ENCODE assay signal across 10 cellular contexts in the genomic region with DNA sequence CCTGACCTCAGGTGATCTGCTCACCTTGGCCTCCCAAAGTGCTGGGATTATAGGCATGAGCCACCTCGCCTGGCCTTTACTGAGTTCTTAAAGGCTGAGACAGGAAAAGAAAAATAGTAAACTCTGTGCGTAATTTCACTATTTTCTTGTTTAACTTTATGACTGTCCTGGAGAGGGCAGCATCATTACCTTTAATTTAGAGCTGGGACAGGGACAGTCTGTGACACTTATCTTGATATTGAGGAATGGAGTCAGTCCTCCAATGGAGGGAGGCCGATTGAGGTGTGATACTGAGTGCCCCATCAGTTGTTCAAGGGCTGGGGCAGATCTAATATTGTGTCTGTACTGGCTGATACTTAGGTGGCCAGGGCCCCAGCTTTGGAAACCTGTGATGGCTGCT. TPM values are rescaled to one million over a fixed set of nuclear protein-coding genes. Genes with fewer than 3 reads are reported as not detected.
DNase-seq lines count a peak whose midpoint lies in the region; ATAC-seq, FAIRE-seq and TF ChIP-seq lines count a peak whose summit lies in the region.
"Had no signal": no experiment of that assay in that cellular context is flagged by ENCODE, and none has a peak within 500 bp of the region (broad histone marks: within the 10 kb centered on the region; RNA-seq: fewer than 3 reads in every experiment).

No MANE protein-coding gene starts in this region.

- H3K9me3 Mint-ChIP-seq in HFFc6 (no peaks in the 10 kb centered on the region), naive B cell (peaks cover 0 to 2% (median 0%) of the 10 kb centered on the region in 7 donors)
- no peaks in the 10 kb centered on the region for H3K9me3 Mint-ChIP-seq in activated T-helper 17 cell treated with anti-CD3 and anti-CD28 coated beads, Interleukin-2, amount 50 U/mL, for 72 hours

- TF ChIP-seq CTCF in D721Med (IDR thresholded peaks at IDR 0.05; ENCODE audit: insufficient read depth, missing control alignments) (peak; percentile 20), HFFc6 (IDR thresholded peaks at IDR 0.05) (peak; percentile 31; the same call in 1 of the 2 replicates), right atrium auricular region (IDR thresholded peaks at IDR 0.05) (peak in 1 of 2 donors; percentile 13)

- H3K4me1 Mint-ChIP-seq in HFFc6 (ENCODE audit: low read depth): no peaks in the 10 kb centered on the region
- peaks cover 22% of the 10 kb centered on the region for H3K4me1 Mint-ChIP-seq in activated T-helper 17 cell treated with anti-CD3 and anti-CD28 coated beads, Interleukin-2, amount 50 U/mL, for 72 hours
- H3K4me1 Mint-ChIP-seq in naive B cell: peaks cover 26 to 47% (median 43%) of the 10 kb centered on the region in 3 donors

- no peaks in the 10 kb centered on the region for H3K4me1 ChIP-seq in right atrium auricular region
- H3K4me1 ChIP-seq: left ventricle myocardium inferior had no signal

- no peak overlapping the region for H3K4me3 ChIP-seq in right atrium auricular region
- H3K4me3 ChIP-seq: left ventricle myocardium inferior had no signal

- DNase-seq in D721Med (ENCODE audit: insufficient read length, low spot score) (no peak), HFFc6 (no peak), naive B cell (peak; percentile 17), NCI-H187 (lab: John Stamatoyannopoulos, UW) (no peak), right atrium auricular region (ENCODE audit: low spot score) (no peak), kidney tubule cell (ENCODE audit: low spot score) (no peak)
- DNase-seq: left ventricle myocardium inferior; stimulated activated CD4-positive, alpha-beta T cell treated with anti-CD3 and anti-CD28 coated beads, Interleukin-15, amount 100 ng/mL, for 24 hours had no signal

- no peak overlapping the region for H3K27ac Mint-ChIP-seq in HFFc6
- H3K27ac Mint-ChIP-seq in activated T-helper 17 cell treated with anti-CD3 and anti-CD28 coated beads, Interleukin-2, amount 50 U/mL, for 72 hours: peak overlapping the region; percentile 83
- H3K27ac Mint-ChIP-seq in naive B cell: peak overlapping the region in 1 of 6 donors; percentile 90

- H3K36me3 ChIP-seq in right atrium auricular region: no peaks in the 10 kb centered on the region
- H3K36me3 ChIP-seq: left ventricle myocardium inferior had no signal

- H3K4me3 Mint-ChIP-seq in HFFc6 (no peak overlapping the region), naive B cell (peak overlapping the region in 1 of 8 donors; percentile 40)
- H3K4me3 Mint-ChIP-seq in activated T-helper 17 cell treated with anti-CD3 and anti-CD28 coated beads, Interleukin-2, amount 50 U/mL, for 72 hours: peak overlapping the region; percentile 59

- H3K27ac ChIP-seq in right atrium auricular region: no peak overlapping the region
- H3K27ac ChIP-seq: left ventricle myocardium inferior had no signal

- FAIRE-seq in D721Med (lab: Jason Lieb, UNC): no peak

- no peaks in the 10 kb centered on the region for H3K27me3 ChIP-seq in right atrium auricular region

- ATAC-seq in activated T-helper 17 cell treated with anti-CD3 and anti-CD28 coated beads, Interleukin-2, amount 50 U/mL, for 72 hours (replicated peaks): peak; percentile 63
- no peak for ATAC-seq in naive B cell (ENCODE audit: low read depth in 2 of 2)
- ATAC-seq in GM21360 (IDR thresholded peaks at IDR 0.05; ENCODE audit: unreplicated experiment): no peak

- H3K27me3 Mint-ChIP-seq in HFFc6 (ENCODE audit: insufficient read depth): peaks cover 9% of the 10 kb centered on the region
- H3K27me3 Mint-ChIP-seq in activated T-helper 17 cell treated with anti-CD3 and anti-CD28 coated beads, Interleukin-2, amount 50 U/mL, for 72 hours: no peaks in the 10 kb centered on the region
- H3K27me3 Mint-ChIP-seq in naive B cell: no peaks in the 10 kb centered on the region

- no peaks in the 10 kb centered on the region for H3K36me3 Mint-ChIP-seq in HFFc6 (ENCODE audit: low read depth)
- no peaks in the 10 kb centered on the region for H3K36me3 Mint-ChIP-seq in activated T-helper 17 cell treated with anti-CD3 and anti-CD28 coated beads, Interleukin-2, amount 50 U/mL, for 72 hours (ENCODE audit: low read depth)
- no peaks in the 10 kb centered on the region for H3K36me3 Mint-ChIP-seq in naive B cell

- no peaks in the 10 kb centered on the region for H3K9me3 ChIP-seq in right atrium auricular region
- H3K9me3 ChIP-seq: left ventricle myocardium inferior had no signal

RNA-seq across cellular contexts. Expression of gene SPN, which starts 21.5 kb away (rescaled TPM):
- under 1 TPM in 5 of 6 experiments, not detected in 1; 0.06 to 0.20 (median 0.12) TPM for total RNA-seq in HFFc6 (2021; fragmentation: NEBNext Ultra II Directional; extraction: Animal tissue kit (Norgen Biotek cat#: 25700))
- total RNA-seq in activated T-helper 17 cell treated with anti-CD3 and anti-CD28 coated beads, Interleukin-2, amount 50 U/mL, for 72 hours: 100 to 1,000 TPM; 137 to 173 TPM
- polyA plus RNA-seq in naive B cell (ENCODE audit: low read depth in 6 of 6): 1 to 10 TPM in 5 of 6 donors, not detected in 1; 2.0 to 3.3 (median 2.4) TPM
- 1 to 10 TPM; 3.7 to 4.5 TPM for total RNA-seq in right atrium auricular region

RNA-seq across cellular contexts. Expression of gene QPRT, which starts 37.4 kb away (rescaled TPM):
- total RNA-seq in HFFc6 (2021; fragmentation: NEBNext Ultra II Directional; extraction: Animal tissue kit (Norgen Biotek cat#: 25700)): 10 to 100 TPM in 3 of 6 experiments, 1 to 10 TPM in 3; 3.0 to 12.4 (median 10.3) TPM
- total RNA-seq in activated T-helper 17 cell treated with anti-CD3 and anti-CD28 coated beads, Interleukin-2, amount 50 U/mL, for 72 hours: 1 to 10 TPM; 3.2 to 4.3 TPM
- not detected for polyA plus RNA-seq in naive B cell (ENCODE audit: low read depth in 6 of 6)
- total RNA-seq in right atrium auricular region: 10 to 100 TPM; 18.3 to 38.2 TPM

Comparison
In these comparisons a context has a peak if more than half of its experiments do, and no peak if none do; other contexts are left out.
1. RNA of gene SPN, which starts 21.5 kb away (total RNA-seq): 137 to 173 TPM in activated T-helper 17 cell treated with anti-CD3 and anti-CD28 coated beads, Interleukin-2, amount 50 U/mL, for 72 hours; 3.7 to 4.5 TPM in right atrium auricular region and 0.06 to 0.20 TPM in HFFc6; every median in the first group is over 10 times any median in the second.